Comparison of ENCODE assay signal across 26 cellular contexts in genomic region chr10:74511051-74511450, GRCh38.
"Had no signal": no experiment of that assay in that cellular context is flagged by ENCODE, and none has a peak within 500 bp of the region (broad histone marks: within the 10 kb centered on the region; RNA-seq: fewer than 3 reads in every experiment).

No MANE protein-coding gene starts in this region.

- H3K36me3 ChIP-seq: neutrophil, pancreas, prostate gland, right lobe of liver, sigmoid colon, thoracic aorta, thyroid gland, upper lobe of left lung, vagina had no signal

- H3K27ac ChIP-seq: neutrophil, pancreas, prostate gland, right lobe of liver, sigmoid colon, stomach, thoracic aorta, thyroid gland, tibial nerve, upper lobe of left lung, vagina had no signal

- H3K27me3 ChIP-seq: neutrophil, pancreas, right lobe of liver, sigmoid colon, stomach, thyroid gland, tibial nerve, upper lobe of left lung, vagina had no signal

- H3K4me1 ChIP-seq: pancreas, prostate gland, right lobe of liver, sigmoid colon, stomach, thyroid gland, tibial nerve, upper lobe of left lung, vagina had no signal

- H3K9me3 ChIP-seq: pancreas, prostate gland, thyroid gland had no signal

- FAIRE-seq: pancreas, urothelium cell line had no signal

- H3K4me3 ChIP-seq: pancreas, prostate gland, right lobe of liver, sigmoid colon, stomach, thoracic aorta, thyroid gland, tibial nerve, upper lobe of left lung, vagina had no signal

- DNase-seq: naive thymus-derived CD8-positive, alpha-beta T cell; nephron progenitor cell; nucleus accumbens; pancreas; right cardiac atrium; right lobe of liver; sigmoid colon; small intestine; stimulated activated CD4-positive, alpha-beta T cell treated with anti-CD3 and anti-CD28 coated beads, Interleukin-15, amount 100 ng/mL, for 24 hours; stimulated activated CD4-positive, alpha-beta T cell treated with anti-CD3 and anti-CD28 coated beads, Interleukin-2, amount 100 ng/mL, for 24 hours; stimulated activated CD4-positive, alpha-beta T cell treated with anti-CD3 and anti-CD28 coated beads, Interleukin-2, amount 100 ng/mL, for 48 hours; stimulated activated CD4-positive, alpha-beta T cell treated with anti-CD3 and anti-CD28 coated beads, Interleukin-4, amount 100 ng/mL, for 24 hours; stimulated activated naive B cell treated with anti-CD40 and anti-IgM and Interleukin-4, amounts not matched to agents 10 μg/mL and 1 μg/mL and 100 μg/mL, for 72 hours; stimulated activated naive CD4-positive, alpha-beta T cell treated with Interleukin-2 at 50 U/mL for 16 hours; stomach; thyroid gland; trophoblast cell; upper lobe of left lung had no signal

- ATAC-seq: naive thymus-derived CD8-positive, alpha-beta T cell; natural killer cell treated with Interleukin-12 subunit alpha and Interleukin-12 subunit beta and Interleukin-15 and Interleukin-18, amount 100 ng/mL, for 72 hours; pancreas; right cardiac atrium; right lobe of liver; stimulated activated effector memory CD8-positive, alpha-beta T cell treated with anti-CD3 and anti-CD28 coated beads, Interleukin-12 subunit alpha, Interleukin-12 subunit beta, amount 100 ng/mL, for 72 hours; stimulated activated naive B cell treated with anti-CD40 and anti-IgM and Interleukin-4, amounts not matched to agents 10 μg/mL and 1 μg/mL and 100 μg/mL, for 72 hours had no signal
